In the genomic region with DNA sequence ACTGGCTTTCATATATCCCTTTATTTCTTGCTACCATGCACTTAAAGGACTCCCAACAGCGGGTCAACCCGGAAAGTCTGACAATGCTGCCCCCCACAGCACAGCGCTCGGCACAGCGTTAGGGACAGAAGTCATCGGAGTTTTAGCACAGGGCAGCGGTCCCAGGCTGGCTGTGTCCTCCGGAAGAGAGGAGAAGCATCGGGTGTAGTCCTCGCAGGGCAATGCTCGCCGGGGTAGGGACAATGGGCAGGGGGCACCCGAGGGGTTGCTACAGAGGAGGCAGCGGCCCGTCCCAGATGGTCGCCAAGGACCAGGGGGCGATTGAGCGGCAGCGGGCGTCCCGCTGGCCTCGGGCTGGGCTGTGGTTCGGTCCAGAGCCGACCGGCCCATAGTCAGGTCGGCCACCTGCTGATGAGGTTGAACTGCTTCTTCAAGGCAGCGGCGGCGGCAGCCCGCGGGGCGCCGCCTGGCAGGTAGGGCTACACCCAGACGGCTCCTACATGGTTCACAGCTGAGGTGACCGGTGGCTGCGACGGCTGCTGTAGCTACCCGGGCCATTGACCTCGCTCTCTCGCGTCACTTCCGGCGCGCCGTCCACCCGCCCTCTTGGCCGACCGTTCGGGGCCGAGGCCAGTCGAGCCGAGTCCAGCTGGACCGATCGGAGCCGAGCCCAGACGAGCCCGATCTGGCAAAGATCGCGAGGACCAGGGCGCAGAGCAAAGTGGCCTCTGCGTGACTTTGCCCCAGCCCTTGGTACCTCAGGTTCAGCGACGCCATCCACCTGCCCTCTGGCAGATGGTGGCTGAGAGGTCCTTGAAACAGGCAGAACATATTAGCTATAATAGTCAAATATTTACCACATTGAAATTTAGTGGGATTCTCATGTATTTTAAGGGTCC, we compare ENCODE assay signal across 8 cellular contexts. TPM values are rescaled to one million over a fixed set of nuclear protein-coding genes. Genes with fewer than 3 reads are reported as not detected.
DNase-seq lines count a peak whose midpoint lies in the region; ATAC-seq and TF ChIP-seq lines count a peak whose summit lies in the region.

No MANE protein-coding gene starts in this region.

- BruUV-seq in A673 (replicated peaks; lab: Mats Ljungman, UMichigan), result no TSS peak

- H3K9me3 ChIP-seq in A673 (ENCODE audit: low read depth, low read length, poor library complexity, severe bottlenecking) (no peaks in the 10 kb centered on the region), liver (ENCODE audit: control insufficient read depth in 4 of 4, low read length in 3 of 4) (no peaks in the 10 kb centered on the region)

- POLR2A ChIA-PET in A673 (lab: Charles Lee; ENCODE audit: low non-redundant PET), result no interaction called here

- H3K9ac ChIP-seq in liver (ENCODE audit: low read depth in 1 of 2, low read length in 2 of 2), result peak overlapping the region; percentile 61 to 92

- H3K4me3 ChIP-seq in A673 (ENCODE audit: low read depth, low read length, poor library complexity, severe bottlenecking) (peak overlapping the region; percentile 62), liver (ENCODE audit: low read depth in 1 of 3, low read length in 3 of 3) (peak overlapping the region; percentile 70 to 95 (median 86))

- H3K27ac ChIP-seq in A673 (ENCODE audit: low read depth, low read length, poor library complexity, severe bottlenecking), result peak overlapping the region; percentile 42
- peak overlapping the region; percentile 83 to 90 for H3K27ac ChIP-seq in liver (ENCODE audit: low read depth in 1 of 2, low read length in 2 of 2)

- ATAC-seq in GM18520 (IDR thresholded peaks at IDR 0.05; ENCODE audit: unreplicated experiment) (peak; percentile 30), HG03378 (IDR thresholded peaks at IDR 0.05; ENCODE audit: unreplicated experiment) (peak; percentile 35)

- H3K27me3 ChIP-seq in A673 (replicated peaks; ENCODE audit: insufficient read depth, low read depth, low read length, poor library complexity) (no peaks in the 10 kb centered on the region), liver (ENCODE audit: control insufficient read depth in 4 of 4, insufficient read depth in 4 of 4, low read length in 3 of 4) (no peaks in the 10 kb centered on the region)

- no peaks in the 10 kb centered on the region for H3K4me1 ChIP-seq in A673 (ENCODE audit: insufficient read depth, low read length, poor library complexity, severe bottlenecking)
- peaks cover 5 to 24% (median 11%) of the 10 kb centered on the region in 4 donors for H3K4me1 ChIP-seq in liver (ENCODE audit: control insufficient read depth in 4 of 4, insufficient read depth in 4 of 4, low read length in 3 of 4)

- no peaks in the 10 kb centered on the region for H3K36me3 ChIP-seq in A673 (ENCODE audit: insufficient read depth, low read length, poor library complexity, severe bottlenecking)
- H3K36me3 ChIP-seq in liver (ENCODE audit: control insufficient read depth in 4 of 4, insufficient read depth in 3 of 4, low read depth in 1 of 4, low read length in 3 of 4), result no peaks in the 10 kb centered on the region

- intact Hi-C loops in A673 (cut with micrococcal nuclease; ENCODE audit: unreplicated experiment), result loop anchor here (10.0 kb wide), 1 partner anchor 592 kb away; no protein-coding TSS in a partner anchor

- CTCF ChIA-PET in A673 (lab: Charles Lee), result no interaction called here

- peak; percentile 53 for DNase-seq in A673 (ENCODE audit: low spot score)
- DNase-seq in NCI-H526 (lab: John Stamatoyannopoulos, UW), result peak; percentile 51 to 91
- DNase-seq in activated CD4-positive, alpha-beta T cell treated with anti-CD3 and anti-CD28 coated beads, Interleukin-2, amount 50 U/mL, for 24 hours (ENCODE audit: low read depth in 1 of 2, low spot score in 1 of 2), result peak; percentile 52 to 67
- peak; percentile 77 to 89 for DNase-seq in dermis microvascular lymphatic vessel endothelial cell (ENCODE audit: low read depth in 2 of 2)
- DNase-seq in stimulated activated CD4-positive, alpha-beta T cell treated with anti-CD3 and anti-CD28 coated beads, Interleukin-2, amount 100 ng/mL, for 4 hours (ENCODE audit: low read depth), result peak; percentile 41

- peak; percentile 71 to 72 for TF ChIP-seq RAD21 in liver (IDR thresholded peaks at IDR 0.05)

- peak; percentile 46 for TF ChIP-seq CTCF in A673 (conservative IDR thresholded peaks at IDR 0.05; ENCODE audit: low read depth, low read length)
- peak; percentile 22 for TF ChIP-seq CTCF in liver (IDR thresholded peaks at IDR 0.05; ENCODE audit: low read depth, low read length, missing input control)

- under 1% methylated on average over 63 of the region's 63 CpGs for WGBS in liver

TF ChIP-seq in liver, 16 proteins besides CTCF, POLR2A, EP300 and RAD21:
- TF ChIP-seq FOXA2 (IDR thresholded peaks at IDR 0.05), result no peak
- TF ChIP-seq HNF4G (IDR thresholded peaks at IDR 0.05), result peak; percentile 35
- TF ChIP-seq, protein P1, sequence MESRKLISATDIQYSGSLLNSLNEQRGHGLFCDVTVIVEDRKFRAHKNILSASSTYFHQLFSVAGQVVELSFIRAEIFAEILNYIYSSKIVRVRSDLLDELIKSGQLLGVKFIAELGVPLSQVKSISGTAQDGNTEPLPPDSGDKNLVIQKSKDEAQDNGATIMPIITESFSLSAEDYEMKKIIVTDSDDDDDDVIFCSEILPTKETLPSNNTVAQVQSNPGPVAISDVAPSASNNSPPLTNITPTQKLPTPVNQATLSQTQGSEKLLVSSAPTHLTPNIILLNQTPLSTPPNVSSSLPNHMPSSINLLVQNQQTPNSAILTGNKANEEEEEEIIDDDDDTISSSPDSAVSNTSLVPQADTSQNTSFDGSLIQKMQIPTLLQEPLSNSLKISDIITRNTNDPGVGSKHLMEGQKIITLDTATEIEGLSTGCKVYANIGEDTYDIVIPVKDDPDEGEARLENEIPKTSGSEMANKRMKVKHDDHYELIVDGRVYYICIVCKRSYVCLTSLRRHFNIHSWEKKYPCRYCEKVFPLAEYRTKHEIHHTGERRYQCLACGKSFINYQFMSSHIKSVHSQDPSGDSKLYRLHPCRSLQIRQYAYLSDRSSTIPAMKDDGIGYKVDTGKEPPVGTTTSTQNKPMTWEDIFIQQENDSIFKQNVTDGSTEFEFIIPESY (IDR thresholded peaks at IDR 0.05), result peak; percentile 96
- peak in 1 of 2 donors; percentile 11 for TF ChIP-seq EGR1 (IDR thresholded peaks at IDR 0.05; ENCODE audit: low read depth in 2 of 2)
- TF ChIP-seq JUND (IDR thresholded peaks at IDR 0.05), result no peak
- TF ChIP-seq, protein P2, sequence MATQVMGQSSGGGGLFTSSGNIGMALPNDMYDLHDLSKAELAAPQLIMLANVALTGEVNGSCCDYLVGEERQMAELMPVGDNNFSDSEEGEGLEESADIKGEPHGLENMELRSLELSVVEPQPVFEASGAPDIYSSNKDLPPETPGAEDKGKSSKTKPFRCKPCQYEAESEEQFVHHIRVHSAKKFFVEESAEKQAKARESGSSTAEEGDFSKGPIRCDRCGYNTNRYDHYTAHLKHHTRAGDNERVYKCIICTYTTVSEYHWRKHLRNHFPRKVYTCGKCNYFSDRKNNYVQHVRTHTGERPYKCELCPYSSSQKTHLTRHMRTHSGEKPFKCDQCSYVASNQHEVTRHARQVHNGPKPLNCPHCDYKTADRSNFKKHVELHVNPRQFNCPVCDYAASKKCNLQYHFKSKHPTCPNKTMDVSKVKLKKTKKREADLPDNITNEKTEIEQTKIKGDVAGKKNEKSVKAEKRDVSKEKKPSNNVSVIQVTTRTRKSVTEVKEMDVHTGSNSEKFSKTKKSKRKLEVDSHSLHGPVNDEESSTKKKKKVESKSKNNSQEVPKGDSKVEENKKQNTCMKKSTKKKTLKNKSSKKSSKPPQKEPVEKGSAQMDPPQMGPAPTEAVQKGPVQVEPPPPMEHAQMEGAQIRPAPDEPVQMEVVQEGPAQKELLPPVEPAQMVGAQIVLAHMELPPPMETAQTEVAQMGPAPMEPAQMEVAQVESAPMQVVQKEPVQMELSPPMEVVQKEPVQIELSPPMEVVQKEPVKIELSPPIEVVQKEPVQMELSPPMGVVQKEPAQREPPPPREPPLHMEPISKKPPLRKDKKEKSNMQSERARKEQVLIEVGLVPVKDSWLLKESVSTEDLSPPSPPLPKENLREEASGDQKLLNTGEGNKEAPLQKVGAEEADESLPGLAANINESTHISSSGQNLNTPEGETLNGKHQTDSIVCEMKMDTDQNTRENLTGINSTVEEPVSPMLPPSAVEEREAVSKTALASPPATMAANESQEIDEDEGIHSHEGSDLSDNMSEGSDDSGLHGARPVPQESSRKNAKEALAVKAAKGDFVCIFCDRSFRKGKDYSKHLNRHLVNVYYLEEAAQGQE (IDR thresholded peaks at IDR 0.05), result peak; percentile 72
- peak; percentile 94 to 96 for TF ChIP-seq RXRA (IDR thresholded peaks at IDR 0.05)
- TF ChIP-seq YY1 (IDR thresholded peaks at IDR 0.05), result peak; percentile 89
- TF ChIP-seq FOXA1 (IDR thresholded peaks at IDR 0.05), result peak; percentile 46
- TF ChIP-seq TAF1 (conservative IDR thresholded peaks at IDR 0.05), result no peak
- TF ChIP-seq SP1 (IDR thresholded peaks at IDR 0.05), result peak; percentile 81
- TF ChIP-seq HNF4A (conservative IDR thresholded peaks at IDR 0.05), result peak; percentile 80
- no peak for TF ChIP-seq ATF3 (IDR thresholded peaks at IDR 0.05)
- TF ChIP-seq NR2F2 (IDR thresholded peaks at IDR 0.05), result peak; percentile 75
- TF ChIP-seq MAX (IDR thresholded peaks at IDR 0.05), result no peak
- TF ChIP-seq GABPA (IDR thresholded peaks at IDR 0.05 in 1 of 2, conservative IDR thresholded peaks at IDR 0.05 in 1 of 2), result peak; percentile 79 to 96

RNA-seq across cellular contexts. Expression of gene LCMT1, which starts 4.7 kb away (rescaled TPM):
- total RNA-seq in A673 (2021), result 55.8 and 56.3 TPM in 2 replicates
- 22.5 and 23.8 TPM in 2 replicates for total RNA-seq in dermis microvascular lymphatic vessel endothelial cell
- total RNA-seq in liver, result 1 to 10 TPM; 4.8 to 8.2 TPM
- polyA plus RNA-seq in liver, result 1 to 10 TPM; 5.8 to 7.4 TPM

Comparison
In these comparisons a context has a peak if more than half of its experiments do, and no peak if none do; other contexts are left out.
1. Peak in every context shown above with its lines: DNase-seq, ATAC-seq, H3K4me3 ChIP-seq and H3K27ac ChIP-seq.